ENCODE assay signal across 1 cellular context in the genomic region with DNA sequence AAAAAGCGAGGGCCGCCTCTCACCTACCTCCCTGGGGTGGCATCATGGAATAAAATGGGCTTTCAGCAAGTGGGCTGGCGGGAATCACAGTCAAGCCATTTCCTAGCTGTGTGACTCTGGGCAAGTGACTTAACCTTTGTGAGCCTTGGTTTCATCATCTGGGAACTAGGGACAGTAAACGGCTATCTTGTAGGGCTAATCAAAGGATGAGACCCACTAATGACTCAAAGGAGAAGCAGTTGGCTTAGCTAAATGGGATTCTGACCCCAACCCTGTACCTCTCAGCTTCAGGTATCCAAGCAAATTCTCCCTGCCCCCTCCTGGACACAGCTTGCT.
TF ChIP-seq lines count a peak whose summit lies in the region.

No MANE protein-coding gene starts in this region.

TF ChIP-seq in neural cell, 6 proteins besides CTCF, POLR2A, EP300 and RAD21 (continued from another document):
- TF ChIP-seq, protein P1, sequence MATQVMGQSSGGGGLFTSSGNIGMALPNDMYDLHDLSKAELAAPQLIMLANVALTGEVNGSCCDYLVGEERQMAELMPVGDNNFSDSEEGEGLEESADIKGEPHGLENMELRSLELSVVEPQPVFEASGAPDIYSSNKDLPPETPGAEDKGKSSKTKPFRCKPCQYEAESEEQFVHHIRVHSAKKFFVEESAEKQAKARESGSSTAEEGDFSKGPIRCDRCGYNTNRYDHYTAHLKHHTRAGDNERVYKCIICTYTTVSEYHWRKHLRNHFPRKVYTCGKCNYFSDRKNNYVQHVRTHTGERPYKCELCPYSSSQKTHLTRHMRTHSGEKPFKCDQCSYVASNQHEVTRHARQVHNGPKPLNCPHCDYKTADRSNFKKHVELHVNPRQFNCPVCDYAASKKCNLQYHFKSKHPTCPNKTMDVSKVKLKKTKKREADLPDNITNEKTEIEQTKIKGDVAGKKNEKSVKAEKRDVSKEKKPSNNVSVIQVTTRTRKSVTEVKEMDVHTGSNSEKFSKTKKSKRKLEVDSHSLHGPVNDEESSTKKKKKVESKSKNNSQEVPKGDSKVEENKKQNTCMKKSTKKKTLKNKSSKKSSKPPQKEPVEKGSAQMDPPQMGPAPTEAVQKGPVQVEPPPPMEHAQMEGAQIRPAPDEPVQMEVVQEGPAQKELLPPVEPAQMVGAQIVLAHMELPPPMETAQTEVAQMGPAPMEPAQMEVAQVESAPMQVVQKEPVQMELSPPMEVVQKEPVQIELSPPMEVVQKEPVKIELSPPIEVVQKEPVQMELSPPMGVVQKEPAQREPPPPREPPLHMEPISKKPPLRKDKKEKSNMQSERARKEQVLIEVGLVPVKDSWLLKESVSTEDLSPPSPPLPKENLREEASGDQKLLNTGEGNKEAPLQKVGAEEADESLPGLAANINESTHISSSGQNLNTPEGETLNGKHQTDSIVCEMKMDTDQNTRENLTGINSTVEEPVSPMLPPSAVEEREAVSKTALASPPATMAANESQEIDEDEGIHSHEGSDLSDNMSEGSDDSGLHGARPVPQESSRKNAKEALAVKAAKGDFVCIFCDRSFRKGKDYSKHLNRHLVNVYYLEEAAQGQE (IDR thresholded peaks at IDR 0.05; ENCODE audit: borderline replicate concordance) = no peak
TF ChIP-seq in neural cell: peak in this region for 0.
